Comparison of ENCODE assay signal across 8 cellular contexts in genomic region chr1:110196917-110197782, GRCh38. TPM values are rescaled to one million over a fixed set of nuclear protein-coding genes. Genes with fewer than 3 reads are reported as not detected.
DNase-seq lines count a peak whose midpoint lies in the region; ATAC-seq and TF ChIP-seq lines count a peak whose summit lies in the region.

No MANE protein-coding gene starts in this region.

- no peaks in the 10 kb centered on the region for H3K9me3 Mint-ChIP-seq in Caco-2 (ENCODE audit: unreplicated experiment)

- CTCF ChIA-PET in Caco-2 (lab: Charles Lee): interaction anchor here (0.6 to 1.1 kb wide), 12 partner anchors 11 to 422 kb away, joined by 3 to 17 read pairs (median 6); partner anchors contain the start of gene RBM15

- no peaks in the 10 kb centered on the region for H3K27me3 ChIP-seq in Caco-2 (replicated peaks; ENCODE audit: control insufficient read depth, insufficient read depth, low read length)

- no peaks in the 10 kb centered on the region for H3K27me3 Mint-ChIP-seq in Caco-2 (ENCODE audit: insufficient read depth, unreplicated experiment)

- BruUV-seq in Caco-2 (replicated peaks; lab: Mats Ljungman, UMichigan): no TSS peak

- intact Hi-C loops in Caco-2 (cut with micrococcal nuclease; ENCODE audit: unreplicated experiment): no loop called here

- H3K27ac Mint-ChIP-seq in Caco-2 (ENCODE audit: unreplicated experiment): no peak overlapping the region

- no peaks in the 10 kb centered on the region for H3K4me1 ChIP-seq in Caco-2

- H3K36me3 Mint-ChIP-seq in Caco-2 (ENCODE audit: insufficient read depth, unreplicated experiment): no peaks in the 10 kb centered on the region

- peak; percentile 56 to 57 for DNase-seq in Caco-2
- DNase-seq in NCI-H1092 treated with DMSO at 0.1 percent for 48 hours (lab: John Stamatoyannopoulos, UW): peak; percentile 78
- peak; percentile 75 for DNase-seq in SW480 (ENCODE audit: low spot score)
- peak; percentile 39 for DNase-seq in astrocyte of the spinal cord (ENCODE audit: low read depth, low spot score)
- peak; percentile 46 for DNase-seq in iris pigment epithelial cell (ENCODE audit: low read depth)
- peak; percentile 32 to 33 for DNase-seq in stimulated activated CD4-positive, alpha-beta T cell treated with anti-CD3 and anti-CD28 coated beads, Interleukin-4, amount 100 ng/mL, for 4 hours
- no peak for DNase-seq in globus pallidus (ENCODE audit: low spot score)

- in situ Hi-C loops in astrocyte of the spinal cord (cut with HindIII; ENCODE audit: low sequenced_read_pairs): no loop called here

- H3K4me3 ChIP-seq in Caco-2 (ENCODE audit: low read depth, low read length) (no peak overlapping the region), astrocyte of the spinal cord (ENCODE audit: low read depth, low read length) (no peak overlapping the region)

- no peaks in the 10 kb centered on the region for H3K4me1 Mint-ChIP-seq in Caco-2 (ENCODE audit: low read depth, unreplicated experiment)

- TF ChIP-seq CTCF in Caco-2 (IDR thresholded peaks at IDR 0.05; ENCODE audit: insufficient read depth in 1 of 2, low read depth in 1 of 2, low read length in 1 of 2, severe bottlenecking in 1 of 2, unreplicated experiment in 1 of 2): peak; percentile 68 to 76
- peak; percentile 97 for TF ChIP-seq CTCF in astrocyte of the spinal cord (IDR thresholded peaks at IDR 0.05; ENCODE audit: low read depth, low read length)

- no peak overlapping the region for H3K4me3 Mint-ChIP-seq in Caco-2 (ENCODE audit: unreplicated experiment)

- H3K36me3 ChIP-seq in Caco-2 (ENCODE audit: control insufficient read depth, insufficient read depth, low read length): no peaks in the 10 kb centered on the region

- POLR2A ChIA-PET in Caco-2 (lab: Charles Lee): no interaction called here

- peak; percentile 63 for ATAC-seq in GM21529 (IDR thresholded peaks at IDR 0.05; ENCODE audit: unreplicated experiment)

- H3K9me3 ChIP-seq in Caco-2: no peaks in the 10 kb centered on the region

RNA-seq across cellular contexts. Expression of gene KCNC4, which starts 13.0 kb away (rescaled TPM):
- total RNA-seq in Caco-2 (2022): 5.3 TPM in 2 replicates

RNA-seq across cellular contexts. Expression of gene SLC6A17, which starts 46.9 kb away (rescaled TPM):
- total RNA-seq in Caco-2 (2022): not detected in 2 replicates
